ENCODE assay signal across 1 cellular context in genomic region chr10:97332586-97333350, GRCh38.
TF ChIP-seq lines count a peak whose summit lies in the region.

No MANE protein-coding gene starts in this region.

TF ChIP-seq in liver, 16 proteins besides CTCF, POLR2A, EP300 and RAD21 (continued from another document):
- TF ChIP-seq SP1 (IDR thresholded peaks at IDR 0.05) (no peak), HNF4A (conservative IDR thresholded peaks at IDR 0.05) (no peak), FOXA2 (IDR thresholded peaks at IDR 0.05) (no peak), ZBTB33 (IDR thresholded peaks at IDR 0.05) (no peak), GABPA (IDR thresholded peaks at IDR 0.05 in 1 of 2, conservative IDR thresholded peaks at IDR 0.05 in 1 of 2) (no peak), NR2F2 (IDR thresholded peaks at IDR 0.05) (peak; percentile 12), FOXA1 (IDR thresholded peaks at IDR 0.05) (no peak)
- TF ChIP-seq, protein P1, sequence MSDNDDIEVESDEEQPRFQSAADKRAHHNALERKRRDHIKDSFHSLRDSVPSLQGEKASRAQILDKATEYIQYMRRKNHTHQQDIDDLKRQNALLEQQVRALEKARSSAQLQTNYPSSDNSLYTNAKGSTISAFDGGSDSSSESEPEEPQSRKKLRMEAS (IDR thresholded peaks at IDR 0.05), result peak; percentile 57
